ENCODE assay signal across 1 cellular context in the genomic region with DNA sequence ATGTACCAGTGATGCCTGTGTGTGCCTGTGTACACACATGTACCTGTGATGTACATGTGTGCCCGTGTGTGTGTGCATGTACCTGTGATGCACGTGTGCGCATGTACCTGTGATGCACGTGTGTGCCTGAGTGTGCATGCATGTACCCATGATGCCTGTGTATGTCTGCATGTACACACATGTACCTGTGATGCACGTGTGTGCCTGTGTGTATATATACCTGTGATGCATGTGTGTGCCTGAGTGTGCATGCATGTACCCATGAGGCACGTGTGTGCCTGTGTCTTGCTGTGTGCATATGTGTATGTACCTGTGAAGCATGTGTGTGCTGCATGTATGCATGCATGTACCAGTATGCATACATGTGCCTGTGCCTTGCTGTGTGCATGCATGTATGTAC.
TF ChIP-seq lines count a peak whose summit lies in the region.

No MANE protein-coding gene starts in this region.

TF ChIP-seq in H1, 55 proteins besides CTCF, POLR2A, EP300 and RAD21:
- TF ChIP-seq SRF (IDR thresholded peaks at IDR 0.05; ENCODE audit: low read depth, low read length) = no peak
- no peak for TF ChIP-seq CHD1 (IDR thresholded peaks at IDR 0.05; ENCODE audit: low read depth, low read length)
- no peak for TF ChIP-seq FOSL1 (IDR thresholded peaks at IDR 0.05; ENCODE audit: insufficient read depth, low read depth, low read length)
- TF ChIP-seq JUN (IDR thresholded peaks at IDR 0.05; ENCODE audit: low read depth, low read length) = no peak
- TF ChIP-seq ASH2L (IDR thresholded peaks at IDR 0.05; ENCODE audit: low read length) = no peak
- no peak for TF ChIP-seq EGR1 (IDR thresholded peaks at IDR 0.05; ENCODE audit: borderline replicate concordance, low read depth, low read length)
- TF ChIP-seq CREB1 (IDR thresholded peaks at IDR 0.05) = no peak
- TF ChIP-seq RXRA (IDR thresholded peaks at IDR 0.05; ENCODE audit: insufficient read depth, low read depth, low read length) = no peak
- TF ChIP-seq SP1 (IDR thresholded peaks at IDR 0.05; ENCODE audit: low read depth, low read length) = no peak
- TF ChIP-seq JUND (IDR thresholded peaks at IDR 0.05; ENCODE audit: low read length) = no peak
- no peak for TF ChIP-seq RNF2 (IDR thresholded peaks at IDR 0.05; ENCODE audit: borderline replicate concordance, low read depth, low read length, missing control alignments, poor library complexity, severe bottlenecking)
- TF ChIP-seq BCL11A (IDR thresholded peaks at IDR 0.05; ENCODE audit: low read depth in 2 of 2, low read length in 2 of 2) = no peak
- TF ChIP-seq POU5F1 (IDR thresholded peaks at IDR 0.05; ENCODE audit: low read depth, low read length) = no peak
- TF ChIP-seq CBX8 (IDR thresholded peaks at IDR 0.05; ENCODE audit: borderline replicate concordance, low read depth, low read length) = no peak
- TF ChIP-seq SIX5 (IDR thresholded peaks at IDR 0.05; ENCODE audit: low read depth, low read length) = no peak
- TF ChIP-seq NANOG (IDR thresholded peaks at IDR 0.05; ENCODE audit: insufficient read depth, low read depth, low read length, poor library complexity, severe bottlenecking) = no peak
- TF ChIP-seq SAP30 (IDR thresholded peaks at IDR 0.05; ENCODE audit: insufficient read depth, insufficient replicate concordance, low read length) = no peak
